15 cellular contexts compared by ENCODE assay signal in genomic region chr5:96315431-96315830, GRCh38.
DNase-seq lines count a peak whose midpoint lies in the region; ATAC-seq, FAIRE-seq and TF ChIP-seq lines count a peak whose summit lies in the region.
"Had no signal": no experiment of that assay in that cellular context is flagged by ENCODE, and none has a peak within 500 bp of the region (broad histone marks: within the 10 kb centered on the region; RNA-seq: fewer than 3 reads in every experiment).

No MANE protein-coding gene starts in this region.

- FAIRE-seq in GM12891 (lab: Jason Lieb, UNC): no peak

- ATAC-seq in GM19455 (IDR thresholded peaks at IDR 0.05; ENCODE audit: unreplicated experiment) (peak; percentile 69), HG02642 (IDR thresholded peaks at IDR 0.05; ENCODE audit: poor library complexity, unreplicated experiment) (peak; percentile 73), HG03354 (IDR thresholded peaks at IDR 0.05; ENCODE audit: poor library complexity, severe bottlenecking, unreplicated experiment) (peak; percentile 82)
- ATAC-seq: activated CD8-positive, alpha-beta T cell treated with anti-CD3 and anti-CD28 coated beads, Interleukin-2, amount 10 ng/mL, durations not matched to agents 7 days and 5 days had no signal

- no peak for TF ChIP-seq POLR2A in GM12891 (IDR thresholded peaks at IDR 0.05; ENCODE audit: low read depth, low read length)

- DNase-seq in GM12891 (ENCODE audit: insufficient read length, low spot score): no peak
- no peak for DNase-seq in NCI-H510A (lab: John Stamatoyannopoulos, UW)
- no peak for DNase-seq in germinal center (ENCODE audit: low spot score)
- no peak for DNase-seq in NCI-H2196 treated with DMSO at 0.1 percent for 48 hours (lab: John Stamatoyannopoulos, UW; ENCODE audit: unreplicated experiment)
- no peak for DNase-seq in NCI-H1105 treated with DMSO at 0.1 percent for 48 hours (lab: John Stamatoyannopoulos, UW)
- DNase-seq: activated CD8-positive, alpha-beta T cell treated with anti-CD3 and anti-CD28 coated beads, Interleukin-2, amount 10 ng/mL, durations not matched to agents 7 days and 5 days; activated gamma-delta T cell; CD8-positive, alpha-beta memory T cell; hippocampal formation; left ventricle myocardium inferior; MG63; NCI-H2171 had no signal

TF ChIP-seq in GM12891, 5 proteins besides CTCF, POLR2A, EP300 and RAD21:
- no peak for TF ChIP-seq PAX5 (IDR thresholded peaks at IDR 0.05; ENCODE audit: insufficient read depth, low read length, severe bottlenecking)
- no peak for TF ChIP-seq POU2F2 (IDR thresholded peaks at IDR 0.05; ENCODE audit: low read depth, low read length)
- peak; percentile 66 for TF ChIP-seq SPI1 (IDR thresholded peaks at IDR 0.05; ENCODE audit: low read depth, low read length)
- TF ChIP-seq TAF1 (IDR thresholded peaks at IDR 0.05; ENCODE audit: low read depth, low read length): no peak
- TF ChIP-seq POLR2AphosphoS5 (IDR thresholded peaks at IDR 0.05; ENCODE audit: low read depth, low read length): no peak
TF ChIP-seq in GM12891: peak in this region for 1.
